Comparison of ENCODE assay signal across 19 cellular contexts in genomic region chr1:217432339-217432738, GRCh38.
DNase-seq lines count a peak whose midpoint lies in the region; ATAC-seq, FAIRE-seq and TF ChIP-seq lines count a peak whose summit lies in the region.
"Had no signal": no experiment of that assay in that cellular context is flagged by ENCODE, and none has a peak within 500 bp of the region (broad histone marks: within the 10 kb centered on the region; RNA-seq: fewer than 3 reads in every experiment).

No MANE protein-coding gene starts in this region.

- H3K27me3 Mint-ChIP-seq in MCF 10A (ENCODE audit: insufficient read depth, unreplicated experiment) = no peaks in the 10 kb centered on the region
- H3K27me3 Mint-ChIP-seq: CD4-positive, CD25-positive, alpha-beta regulatory T cell had no signal

- TF ChIP-seq CTCF in mammary epithelial cell (conservative IDR thresholded peaks at IDR 0.05 in 1 of 2, IDR thresholded peaks at IDR 0.05 in 1 of 2; ENCODE audit: extremely low read depth in 1 of 2, insufficient read depth in 1 of 2, low read depth in 1 of 2, low read length in 2 of 2) = no peak
- no peak for TF ChIP-seq CTCF in MCF 10A (IDR thresholded peaks at IDR 0.05; ENCODE audit: unreplicated experiment)
- TF ChIP-seq CTCF in bronchial epithelial cell (IDR thresholded peaks at IDR 0.05; ENCODE audit: insufficient read depth, low read length, severe bottlenecking) = no peak
- TF ChIP-seq CTCF in keratinocyte (optimal IDR thresholded peaks at IDR 0.05 in 1 of 3, IDR thresholded peaks at IDR 0.05 in 1 of 3, conservative IDR thresholded peaks at IDR 0.05 in 1 of 3; ENCODE audit: extremely low read depth in 1 of 3, insufficient read depth in 2 of 3, low read length in 3 of 3) = no peak

- H3K9me1 ChIP-seq in keratinocyte (ENCODE audit: control insufficient read depth, extremely low read depth, insufficient read depth, low read length) = no peaks in the 10 kb centered on the region

- intact Hi-C loops in mammary epithelial cell (cut with micrococcal nuclease) (loop anchor here (10.0 kb wide), 1 partner anchor 132 kb away; no protein-coding TSS in a partner anchor), MCF 10A (cut with micrococcal nuclease) (loop anchor here (5.0 kb wide), 2 partner anchors 315 to 740 kb away; no protein-coding TSS in a partner anchor)

- ATAC-seq in HG03175 (IDR thresholded peaks at IDR 0.05; ENCODE audit: unreplicated experiment) = no peak
- ATAC-seq: CD8-positive, alpha-beta T cell; GM12878; GM23338 had no signal

- no peaks in the 10 kb centered on the region for H3K9me3 Mint-ChIP-seq in MCF 10A (ENCODE audit: unreplicated experiment)
- H3K9me3 Mint-ChIP-seq: CD4-positive, CD25-positive, alpha-beta regulatory T cell; CD8-positive, alpha-beta T cell; GM23338 had no signal

- H3K4me1 Mint-ChIP-seq in MCF 10A (ENCODE audit: insufficient read depth, unreplicated experiment) = peaks cover 7% of the 10 kb centered on the region

- H3K36me3 ChIP-seq in mammary epithelial cell (ENCODE audit: insufficient read depth, low read length) (no peaks in the 10 kb centered on the region), bronchial epithelial cell (ENCODE audit: control insufficient read depth, insufficient read depth, low read length) (peaks cover 1% of the 10 kb centered on the region), keratinocyte (ENCODE audit: control insufficient read depth in 2 of 2, extremely low read depth in 1 of 2, insufficient read depth in 2 of 2, low read length in 2 of 2) (peaks cover 6 to 8% of the 10 kb centered on the region in 2 experiments)
- H3K36me3 ChIP-seq: HAP-1 had no signal

- H3K4me1 ChIP-seq in mammary epithelial cell (ENCODE audit: insufficient read depth, low read length) (peaks cover 7% of the 10 kb centered on the region), keratinocyte (ENCODE audit: control insufficient read depth, extremely low read depth, insufficient read depth, low read length) (peaks cover 12% of the 10 kb centered on the region)
- H3K4me1 ChIP-seq: BLaER1, Caco-2 had no signal

- FAIRE-seq in bronchial epithelial cell (lab: Jason Lieb, UNC) = no peak
- FAIRE-seq in keratinocyte (lab: Jason Lieb, UNC) = peak; percentile 75
- FAIRE-seq: H54 had no signal

- in situ Hi-C loops in mammary epithelial cell (cut with MboI; ENCODE audit: low sequenced_read_pairs in 2 of 2) = no loop called here

- BruUV-seq in mammary epithelial cell (replicated peaks; lab: Mats Ljungman, UMichigan) = no TSS peak
- BruUV-seq in MCF 10A (replicated peaks; lab: Mats Ljungman, UMichigan) = no TSS peak

- H2AFZ ChIP-seq in mammary epithelial cell (ENCODE audit: low read depth, low read length) (no peak overlapping the region), keratinocyte (ENCODE audit: control insufficient read depth, low read length) (no peak overlapping the region)
- H2AFZ ChIP-seq: GM23338 had no signal

- no peaks in the 10 kb centered on the region for H3K79me2 ChIP-seq in mammary epithelial cell (ENCODE audit: insufficient read depth, low read length)
- H3K79me2 ChIP-seq in keratinocyte (ENCODE audit: control insufficient read depth, insufficient read depth, low read length) = no peaks in the 10 kb centered on the region

- DNase-seq in mammary epithelial cell (peak; percentile 34), MCF 10A (ENCODE audit: unreplicated experiment) (no peak), bronchial epithelial cell (ENCODE audit: low read depth) (peak; percentile 48), keratinocyte (ENCODE audit: low read depth, low spot score) (no peak), HCEC 1CT (no peak)
- DNase-seq: Caco-2; CD4-positive, CD25-positive, alpha-beta regulatory T cell; CD8-positive, alpha-beta T cell; DMS 273 treated with DMSO at 0.1 percent for 48 hours; DMS79; EL; GDM1 had no signal

- H3K4me3 ChIP-seq in mammary epithelial cell (replicated peaks in 1 of 3; ENCODE audit: insufficient read depth in 1 of 3, low read depth in 2 of 3, low read length in 3 of 3) (no peak overlapping the region), bronchial epithelial cell (ENCODE audit: low read depth, low read length) (no peak overlapping the region), keratinocyte (ENCODE audit: control insufficient read depth in 2 of 3, extremely low read depth in 1 of 3, insufficient read depth in 2 of 3, low read depth in 1 of 3, low read length in 3 of 3) (no peak overlapping the region)
- H3K4me3 ChIP-seq: BLaER1, GM12878, GM23338, HAP-1 had no signal

- no peaks in the 10 kb centered on the region for H3K9me3 ChIP-seq in mammary epithelial cell (replicated peaks; ENCODE audit: insufficient read depth, low read length)
- no peaks in the 10 kb centered on the region for H3K9me3 ChIP-seq in keratinocyte (ENCODE audit: control insufficient read depth, low read depth, low read length)
- H3K9me3 ChIP-seq: BLaER1, Caco-2, HAP-1 had no signal

- dilution Hi-C loops in mammary epithelial cell (cut with HindIII; ENCODE audit: low sequenced_read_pairs) (no loop called here), keratinocyte (cut with MboI; ENCODE audit: extremely low pct_ligation_motif_present, low sequenced_read_pairs) (no loop called here)

- no peak overlapping the region for H3K4me3 Mint-ChIP-seq in MCF 10A (ENCODE audit: unreplicated experiment)
- H3K4me3 Mint-ChIP-seq: CD4-positive, CD25-positive, alpha-beta regulatory T cell; CD8-positive, alpha-beta T cell; GM23338 had no signal

- peaks cover 22% of the 10 kb centered on the region for H3K36me3 Mint-ChIP-seq in MCF 10A (ENCODE audit: insufficient read depth, unreplicated experiment)

- CTCF ChIA-PET in mammary epithelial cell (lab: Charles Lee; ENCODE audit: low non-redundant PET) (no interaction called here), MCF 10A (lab: Yijun Ruan, JAX) (interaction anchor here (0.6 to 1.4 kb wide), 4 partner anchors 10 to 683 kb away, joined by 3 to 5 read pairs (median 4); no protein-coding TSS in a partner anchor)

- no peak overlapping the region for H3K9ac ChIP-seq in mammary epithelial cell (ENCODE audit: insufficient read depth, low read length)
- no peak overlapping the region for H3K9ac ChIP-seq in keratinocyte (ENCODE audit: control insufficient read depth, extremely low read depth, insufficient read depth, low read length)
- H3K9ac ChIP-seq: BLaER1 had no signal

- H3K4me2 ChIP-seq in mammary epithelial cell (ENCODE audit: insufficient read depth, low read depth, low read length) (peak overlapping the region; percentile 54), keratinocyte (ENCODE audit: control insufficient read depth, extremely low read depth, insufficient read depth, low read depth, low read length) (peak overlapping the region; percentile 22)
- H3K4me2 ChIP-seq: BLaER1 had no signal

- H4K20me1 ChIP-seq in mammary epithelial cell (ENCODE audit: insufficient read depth, low read length) = no peaks in the 10 kb centered on the region
- H4K20me1 ChIP-seq in keratinocyte (ENCODE audit: control insufficient read depth, extremely low read depth, insufficient read depth, low read length) = no peaks in the 10 kb centered on the region
- H4K20me1 ChIP-seq: BLaER1 had no signal

- POLR2A ChIA-PET in MCF 10A (lab: Yijun Ruan, JAX) = interaction anchor here (0.5 to 1.3 kb wide), 4 partner anchors 20 to 1541 kb away, joined by 3 to 4 read pairs (median 4); no protein-coding TSS in a partner anchor

- H3K27ac ChIP-seq in mammary epithelial cell (ENCODE audit: insufficient read depth, low read depth, low read length) = no peak overlapping the region
- no peak overlapping the region for H3K27ac ChIP-seq in keratinocyte (ENCODE audit: control insufficient read depth, insufficient read depth, low read length)
- H3K27ac ChIP-seq: BLaER1, C4-2B had no signal

- H3K27ac Mint-ChIP-seq in MCF 10A (ENCODE audit: low read depth, unreplicated experiment) = no peak overlapping the region
- H3K27ac Mint-ChIP-seq: CD4-positive, CD25-positive, alpha-beta regulatory T cell; CD8-positive, alpha-beta T cell had no signal

- H3K27me3 ChIP-seq in mammary epithelial cell (ENCODE audit: insufficient read depth, low read length) = no peaks in the 10 kb centered on the region
- H3K27me3 ChIP-seq in bronchial epithelial cell (ENCODE audit: control insufficient read depth, insufficient read depth, low read length) = no peaks in the 10 kb centered on the region
- no peaks in the 10 kb centered on the region for H3K27me3 ChIP-seq in keratinocyte (ENCODE audit: control insufficient read depth, extremely low read depth, insufficient read depth, low read length)
- H3K27me3 ChIP-seq: BLaER1 had no signal

Comparison
In these comparisons a context has a peak if more than half of its experiments do, and no peak if none do; other contexts are left out.
1. DNase-seq: peak in mammary epithelial cell (single experiment) and bronchial epithelial cell (single experiment); none in MCF 10A (single experiment), keratinocyte (single experiment) and HCEC 1CT (single experiment).